In the genomic region with DNA sequence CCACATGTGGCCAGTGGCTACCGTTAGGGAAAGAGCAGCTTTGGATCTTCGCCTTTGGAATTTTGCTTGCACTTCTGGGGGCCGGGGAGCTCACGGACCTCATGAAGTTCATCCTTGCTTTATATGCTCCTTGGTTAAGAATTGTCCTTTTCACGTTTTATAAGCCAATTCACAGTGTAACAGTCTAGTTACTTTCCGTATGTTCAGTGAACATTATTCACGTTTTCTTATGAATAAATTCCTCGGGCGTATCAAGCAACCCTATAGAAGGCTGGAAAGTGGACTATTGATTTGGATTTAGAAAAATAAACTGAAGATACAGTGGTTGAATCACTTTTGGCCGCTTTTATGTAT, we compare ENCODE assay signal across 8 cellular contexts. TPM values are rescaled to one million over a fixed set of nuclear protein-coding genes. Genes with fewer than 3 reads are reported as not detected.
DNase-seq lines count a peak whose midpoint lies in the region; TF ChIP-seq lines count a peak whose summit lies in the region.

No MANE protein-coding gene starts in this region.

- H3K4me1 ChIP-seq in OCI-LY7 (ENCODE audit: insufficient read depth, low read length, poor library complexity, severe bottlenecking) (peaks cover 19% of the 10 kb centered on the region), parathyroid adenoma (no peaks in the 10 kb centered on the region)

- no peaks in the 10 kb centered on the region for H3K9me3 ChIP-seq in OCI-LY7 (ENCODE audit: low read length)
- H3K9me3 ChIP-seq in parathyroid adenoma (ENCODE audit: control insufficient read depth, low read length) = no peaks in the 10 kb centered on the region

- H3K79me2 ChIP-seq in OCI-LY7 (ENCODE audit: insufficient read depth, low read depth, low read length) (no peaks in the 10 kb centered on the region), parathyroid adenoma (no peaks in the 10 kb centered on the region)

- H3K36me3 ChIP-seq in OCI-LY7 (ENCODE audit: insufficient read depth, low read length) = no peaks in the 10 kb centered on the region
- H3K36me3 ChIP-seq in parathyroid adenoma (ENCODE audit: control insufficient read depth, insufficient read depth, low read length) = no peaks in the 10 kb centered on the region

- no peaks in the 10 kb centered on the region for H3K27me3 ChIP-seq in parathyroid adenoma (ENCODE audit: control insufficient read depth, insufficient read depth, low read length)

- no TSS peak for BruUV-seq in OCI-LY7 (replicated peaks; lab: Mats Ljungman, UMichigan)

- DNase-seq in EH (ENCODE audit: low read depth) (peak; percentile 24), OCI-LY7 (ENCODE audit: low spot score) (no peak), epithelial cell of esophagus (ENCODE audit: low read depth) (no peak), cortex of kidney (lab: John Stamatoyannopoulos, UW) (no peak), NCI-H2029 treated with DMSO at 0.1 percent for 48 hours (lab: John Stamatoyannopoulos, UW) (no peak), KG1 (lab: John Stamatoyannopoulos, UW) (no peak)
- DNase-seq in stimulated activated naive CD4-positive, alpha-beta T cell treated with Interleukin-2 at 50 U/mL for 16 hours (lab: John Stamatoyannopoulos, UW) = no peak

- POLR2A ChIA-PET in OCI-LY7 (lab: Charles Lee) = interaction anchor here (0.6 to 0.7 kb wide), 3 partner anchors 211 to 1229 kb away, joined by 3 to 7 read pairs (median 6); no protein-coding TSS in a partner anchor

- no peaks in the 10 kb centered on the region for H3K9me2 ChIP-seq in OCI-LY7 (ENCODE audit: insufficient read depth, low read length)

- intact Hi-C loops in OCI-LY7 (cut with micrococcal nuclease; ENCODE audit: unreplicated experiment) = loop anchor here (5.0 kb wide), 1 partner anchor 244 kb away; the partner anchor contains the start of gene SMARCAD1

- H3K27ac ChIP-seq in OCI-LY7 (ENCODE audit: low read depth, low read length, poor library complexity, severe bottlenecking) = no peak overlapping the region
- peak overlapping the region; percentile 9 for H3K27ac ChIP-seq in parathyroid adenoma

- CTCF ChIA-PET in OCI-LY7 (lab: Charles Lee; ENCODE audit: unreplicated experiment) = no interaction called here

- H4K20me1 ChIP-seq in OCI-LY7 (ENCODE audit: insufficient read depth, low read length) = peaks cover 8% of the 10 kb centered on the region

- H2AFZ ChIP-seq in OCI-LY7 (ENCODE audit: low read length) (peak overlapping the region; percentile 100), parathyroid adenoma (peak overlapping the region; percentile 74)

- peak overlapping the region; percentile 99 for H3K4me2 ChIP-seq in OCI-LY7 (ENCODE audit: low read length)
- H3K4me2 ChIP-seq in parathyroid adenoma (ENCODE audit: low read length) = peak overlapping the region; percentile 71

- peak overlapping the region; percentile 81 for H3K4me3 ChIP-seq in OCI-LY7 (ENCODE audit: low read depth, low read length, poor library complexity, severe bottlenecking)
- peak overlapping the region; percentile 57 for H3K4me3 ChIP-seq in epithelial cell of esophagus (ENCODE audit: low read length)
- H3K4me3 ChIP-seq in parathyroid adenoma (ENCODE audit: low read depth, low read length) = peak overlapping the region; percentile 64

- no peak overlapping the region for H3K9ac ChIP-seq in parathyroid adenoma

- TF ChIP-seq CTCF in OCI-LY7 (conservative IDR thresholded peaks at IDR 0.05; ENCODE audit: low read length) (no peak), epithelial cell of esophagus (IDR thresholded peaks at IDR 0.05; ENCODE audit: insufficient read depth, low read depth, low read length, missing control alignments) (no peak), parathyroid adenoma (IDR thresholded peaks at IDR 0.05) (no peak)

RNA-seq across cellular contexts. Expression of gene PDLIM5, which starts 0.7 kb away (rescaled TPM):
- 6.3 and 10.3 TPM in 2 replicates for total RNA-seq in OCI-LY7 (2014; rRNA removed; shearing (Covaris generic))
- 12.6 and 15.2 TPM in 2 replicates for total RNA-seq in OCI-LY7 (2022)
